In genomic region chr17:16991349-16992009, GRCh38 we compare ENCODE assay signal across 8 cellular contexts. TPM values are rescaled to one million over a fixed set of nuclear protein-coding genes. Genes with fewer than 3 reads are reported as not detected.
DNase-seq lines count a peak whose midpoint lies in the region; ATAC-seq and TF ChIP-seq lines count a peak whose summit lies in the region.

No MANE protein-coding gene starts in this region.

- no peaks in the 10 kb centered on the region for H3K36me3 Mint-ChIP-seq in naive B cell

- no peaks in the 10 kb centered on the region for H3K9me3 ChIP-seq in OCI-LY7 (ENCODE audit: low read length)

- peak overlapping the region in 5 of 6 donors; percentile 65 to 98 (median 91) for H3K27ac Mint-ChIP-seq in naive B cell

- CTCF ChIA-PET in OCI-LY7 (lab: Charles Lee; ENCODE audit: unreplicated experiment): interaction anchor here (0.6 kb wide), 1 partner anchor 190 kb away, joined by 3 read pairs; no protein-coding TSS in a partner anchor

- peaks cover 41 to 53% (median 48%) of the 10 kb centered on the region in 3 donors for H3K4me1 Mint-ChIP-seq in naive B cell

- no peaks in the 10 kb centered on the region for H3K36me3 ChIP-seq in OCI-LY7 (ENCODE audit: insufficient read depth, low read length)

- no peaks in the 10 kb centered on the region for H3K27me3 Mint-ChIP-seq in naive B cell

- peak; percentile 13 to 30 for ATAC-seq in naive B cell (ENCODE audit: low read depth in 2 of 2)
- ATAC-seq in HG03354 (IDR thresholded peaks at IDR 0.05; ENCODE audit: poor library complexity, severe bottlenecking, unreplicated experiment): no peak

- peak; percentile 91 for TF ChIP-seq CTCF in OCI-LY7 (conservative IDR thresholded peaks at IDR 0.05; ENCODE audit: low read length)

- peaks cover 51% of the 10 kb centered on the region for H3K4me1 ChIP-seq in OCI-LY7 (ENCODE audit: insufficient read depth, low read length, poor library complexity, severe bottlenecking)

- peak overlapping the region in 6 of 8 donors; percentile 49 to 78 (median 72) for H3K4me3 Mint-ChIP-seq in naive B cell

- TF ChIP-seq POLR2A in erythroblast (IDR thresholded peaks at IDR 0.05; ENCODE audit: low read length): no peak

- H3K9me3 Mint-ChIP-seq in naive B cell: no peaks in the 10 kb centered on the region

- POLR2A ChIA-PET in OCI-LY7 (lab: Charles Lee): interaction anchor here (0.6 kb wide), 1 partner anchor 1882 kb away, joined by 5 read pairs; no protein-coding TSS in a partner anchor

- no peak overlapping the region for H3K4me3 ChIP-seq in OCI-LY7 (ENCODE audit: low read depth, low read length, poor library complexity, severe bottlenecking)

- H3K27ac ChIP-seq in OCI-LY7 (ENCODE audit: low read depth, low read length, poor library complexity, severe bottlenecking): no peak overlapping the region

- intact Hi-C loops in OCI-LY7 (cut with micrococcal nuclease; ENCODE audit: unreplicated experiment): loop anchor here (1.0 kb wide), 2 partner anchors 69 to 75 kb away; no protein-coding TSS in a partner anchor

- peak overlapping the region; percentile 63; the same call in 1 of the 2 replicates for H2AFZ ChIP-seq in OCI-LY7 (ENCODE audit: low read length)

- H3K9me2 ChIP-seq in OCI-LY7 (ENCODE audit: insufficient read depth, low read length): no peaks in the 10 kb centered on the region

- peak; percentile 11 to 20 for DNase-seq in AML-193 (lab: John Stamatoyannopoulos, UW)
- peak; percentile 49 for DNase-seq in H4 (ENCODE audit: low spot score)
- peak; percentile 90 for DNase-seq in OCI-LY7 (ENCODE audit: low spot score)
- DNase-seq in activated T-cell treated with anti-CD3 and anti-CD28 coated beads for 24 hours (ENCODE audit: low read depth): peak; percentile 53
- DNase-seq in erythroblast (lab: John Stamatoyannopoulos, UW): peak; percentile 63 to 78
- DNase-seq in naive B cell: peak; percentile 76
- peak; percentile 50 to 56 for DNase-seq in stimulated activated CD8-positive, alpha-beta memory T cell treated with anti-CD3 and anti-CD28 coated beads, Interleukin-7, amount 100 ng/mL, for 48 hours (ENCODE audit: extremely low read depth in 1 of 2, low read depth in 1 of 2)

- no peaks in the 10 kb centered on the region for H4K20me1 ChIP-seq in OCI-LY7 (ENCODE audit: insufficient read depth, low read length)

- H3K4me2 ChIP-seq in OCI-LY7 (ENCODE audit: low read length): peak overlapping the region; percentile 37

- BruUV-seq in OCI-LY7 (replicated peaks; lab: Mats Ljungman, UMichigan): no TSS peak

- no peaks in the 10 kb centered on the region for H3K79me2 ChIP-seq in OCI-LY7 (ENCODE audit: insufficient read depth, low read depth, low read length)

RNA-seq across cellular contexts. Expression of gene TNFRSF13B, which starts 19.6 kb away (rescaled TPM):
- total RNA-seq in H4 (2014; rRNA removed; shearing (Covaris generic)): not detected in 2 replicates
- total RNA-seq in OCI-LY7 (2014; rRNA removed; shearing (Covaris generic)): 15.5 and 19.3 TPM in 2 replicates
- total RNA-seq in OCI-LY7 (2022): 5.7 and 7.5 TPM in 2 replicates
- 10 to 100 TPM in 5 of 6 donors, 1 to 10 TPM in 1; 4.0 to 17.5 (median 13.3) TPM for polyA plus RNA-seq in naive B cell (ENCODE audit: low read depth in 6 of 6)

RNA-seq across cellular contexts. Expression of gene MPRIP, which starts 50.8 kb away (rescaled TPM):
- total RNA-seq in H4 (2014; rRNA removed; shearing (Covaris generic)): 86.9 and 99.5 TPM in 2 replicates
- 73.3 and 78.9 TPM in 2 replicates for total RNA-seq in OCI-LY7 (2014; rRNA removed; shearing (Covaris generic))
- 109 and 118 TPM in 2 replicates for total RNA-seq in OCI-LY7 (2022)
- 10 to 100 TPM in 4 of 6 donors, 1 to 10 TPM in 2; 1.9 to 26.0 (median 12.6) TPM for polyA plus RNA-seq in naive B cell (ENCODE audit: low read depth in 6 of 6)

Comparison
In these comparisons a context has a peak if more than half of its experiments do, and no peak if none do; other contexts are left out.
1. DNase-seq: peak in every context shown above with its lines; median percentile 90 in OCI-LY7; 76 in naive B cell; 70 in erythroblast; 53 in activated T-cell treated with anti-CD3 and anti-CD28 coated beads for 24 hours; 53 in stimulated activated CD8-positive, alpha-beta memory T cell treated with anti-CD3 and anti-CD28 coated beads, Interleukin-7, amount 100 ng/mL, for 48 hours; 49 in H4; 16 in AML-193.